32 cellular contexts compared by ENCODE assay signal in the genomic region with DNA sequence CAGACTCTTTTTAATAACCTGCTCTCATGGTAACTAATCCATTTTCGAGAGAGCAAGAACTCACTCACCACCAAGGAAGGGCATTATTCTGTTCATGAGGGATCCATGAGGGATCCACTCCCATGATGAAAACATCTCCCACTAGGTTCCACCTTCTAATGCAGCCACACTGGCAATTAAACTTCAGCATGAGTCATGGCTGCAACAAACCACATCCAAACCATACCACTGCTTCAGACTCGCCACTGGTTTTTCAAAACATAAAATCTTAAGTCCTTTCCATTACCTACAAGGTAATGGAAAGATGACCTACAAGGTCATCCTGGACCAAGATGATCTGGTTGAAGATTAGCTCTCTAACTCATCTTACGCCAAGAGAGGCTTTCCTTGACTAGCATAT.
DNase-seq lines count a peak whose midpoint lies in the region; FAIRE-seq and TF ChIP-seq lines count a peak whose summit lies in the region.
"Had no signal": no experiment of that assay in that cellular context is flagged by ENCODE, and none has a peak within 500 bp of the region (broad histone marks: within the 10 kb centered on the region; RNA-seq: fewer than 3 reads in every experiment).

No MANE protein-coding gene starts in this region.

- no peaks in the 10 kb centered on the region for H3K9me3 Mint-ChIP-seq in astrocyte (ENCODE audit: unreplicated experiment)
- H3K9me3 Mint-ChIP-seq: central memory CD8-positive, alpha-beta T cell; mesothelial cell of epicardium; naive thymus-derived CD8-positive, alpha-beta T cell; T-cell had no signal

- H3K4me2 ChIP-seq in astrocyte (ENCODE audit: low read length), result no peak overlapping the region
- H3K4me2 ChIP-seq: smooth muscle cell had no signal

- no peak overlapping the region for H3K27ac Mint-ChIP-seq in astrocyte (ENCODE audit: unreplicated experiment)
- H3K27ac Mint-ChIP-seq: mesothelial cell of epicardium; naive thymus-derived CD8-positive, alpha-beta T cell; T-cell had no signal

- H2AFZ ChIP-seq in astrocyte (ENCODE audit: low read depth, low read length), result no peak overlapping the region

- no peaks in the 10 kb centered on the region for H3K79me2 ChIP-seq in astrocyte (ENCODE audit: insufficient read depth, low read length)

- no peak for TF ChIP-seq CTCF in astrocyte (IDR thresholded peaks at IDR 0.05; ENCODE audit: insufficient read depth, low read depth, low read length)

- H3K4me1 ChIP-seq in astrocyte (ENCODE audit: insufficient read depth, low read length), result no peaks in the 10 kb centered on the region
- H3K4me1 ChIP-seq: left ventricle myocardium inferior, SJCRH30 had no signal

- H3K36me3 ChIP-seq in astrocyte (ENCODE audit: insufficient read depth, low read length), result no peaks in the 10 kb centered on the region
- H3K36me3 ChIP-seq: left ventricle myocardium inferior, SJCRH30, thoracic aorta had no signal

- no peaks in the 10 kb centered on the region for H3K4me1 Mint-ChIP-seq in astrocyte (ENCODE audit: low read depth, unreplicated experiment)
- H3K4me1 Mint-ChIP-seq: central memory CD8-positive, alpha-beta T cell; mesothelial cell of epicardium; naive thymus-derived CD8-positive, alpha-beta T cell; T-cell had no signal

- FAIRE-seq in astrocyte (lab: Jason Lieb, UNC), result no peak
- FAIRE-seq: endothelial cell of umbilical vein, GM12892, HepG2 had no signal

- no peaks in the 10 kb centered on the region for H3K9me3 ChIP-seq in astrocyte (ENCODE audit: insufficient read depth, low read depth, low read length)
- H3K9me3 ChIP-seq: left ventricle myocardium inferior, SJCRH30, thoracic aorta had no signal

- H3K4me3 Mint-ChIP-seq in astrocyte (ENCODE audit: unreplicated experiment), result no peak overlapping the region
- H3K4me3 Mint-ChIP-seq: central memory CD8-positive, alpha-beta T cell; mesothelial cell of epicardium; naive thymus-derived CD8-positive, alpha-beta T cell; T-cell had no signal

- H3K36me3 Mint-ChIP-seq in astrocyte (ENCODE audit: low read depth, unreplicated experiment), result no peaks in the 10 kb centered on the region
- H3K36me3 Mint-ChIP-seq: mesothelial cell of epicardium; naive thymus-derived CD8-positive, alpha-beta T cell; T-cell had no signal

- H3K27me3 Mint-ChIP-seq in astrocyte (ENCODE audit: low read depth, unreplicated experiment), result peaks cover 1% of the 10 kb centered on the region
- H3K27me3 Mint-ChIP-seq: central memory CD8-positive, alpha-beta T cell; T-cell had no signal

- no peaks in the 10 kb centered on the region for H4K20me1 ChIP-seq in astrocyte (ENCODE audit: insufficient read depth, low read length)

- H3K4me3 ChIP-seq in astrocyte (ENCODE audit: insufficient read depth, low read depth, low read length), result no peak overlapping the region
- H3K4me3 ChIP-seq: dorsolateral prefrontal cortex, left ventricle myocardium inferior, SJCRH30, smooth muscle cell, thoracic aorta had no signal

- DNase-seq in AG20443 (ENCODE audit: low spot score) (peak; percentile 32), LHCN-M2 (ENCODE audit: low read depth) (peak; percentile 28), astrocyte (ENCODE audit: low read depth) (peak; percentile 50), glomerular visceral epithelial cell (ENCODE audit: extremely low spot score) (peak; percentile 71), hepatic stellate cell (ENCODE audit: low spot score) (no peak), activated gamma-delta T cell treated with Interleukin-2 at 50 U/mL for 16 hours (no peak)
- DNase-seq in activated CD8-positive, alpha-beta memory T cell treated with anti-CD3 and anti-CD28 coated beads, Interleukin-2, amount 50 U/mL, for 4 hours, result no peak
- DNase-seq in stimulated activated CD4-positive, alpha-beta T cell treated with anti-CD3 and anti-CD28 coated beads, Interleukin-2, amount 100 ng/mL, for 48 hours, result no peak
- DNase-seq: activated CD4-positive, alpha-beta T cell treated with anti-CD3 and anti-CD28 coated beads for 1 hour; activated naive CD4-positive, alpha-beta T cell; activated T-cell treated with anti-CD3 and anti-CD28 coated beads, Interleukin-2, amount 50 U/mL, for 1 hour; amygdala; DMS79 treated with DMSO at 0.1 percent for 48 hours; dorsolateral prefrontal cortex; Kasumi-1; left ventricle myocardium inferior; naive thymus-derived CD8-positive, alpha-beta T cell; NCI-H1417 treated with DMSO at 0.1 percent for 48 hours; NCI-H446 treated with DMSO at 0.1 percent for 48 hours; occipital lobe; retina; SJCRH30; stimulated activated naive CD8-positive, alpha-beta T cell treated with anti-CD3 and anti-CD28 coated beads, Interleukin-15, Interleukin-2, amounts not matched to agents 100 U/mL and 50 U/mL, for 24 hours; T-cell had no signal

- no peak overlapping the region for H3K9ac ChIP-seq in astrocyte (ENCODE audit: low read length)

- H3K27me3 ChIP-seq in astrocyte (ENCODE audit: insufficient read depth, low read length), result no peaks in the 10 kb centered on the region
- H3K27me3 ChIP-seq: dorsolateral prefrontal cortex, SJCRH30 had no signal

- H3K27ac ChIP-seq in astrocyte (ENCODE audit: low read depth, low read length), result no peak overlapping the region
- H3K27ac ChIP-seq: C4-2B, dorsolateral prefrontal cortex, left ventricle myocardium inferior, SJCRH30, thoracic aorta had no signal

Comparison
In these comparisons a context has a peak if more than half of its experiments do, and no peak if none do; other contexts are left out.
1. DNase-seq: peak in AG20443 (single experiment), LHCN-M2 (single experiment), astrocyte (single experiment) and glomerular visceral epithelial cell (single experiment); none in hepatic stellate cell (single experiment), activated CD8-positive, alpha-beta memory T cell treated with anti-CD3 and anti-CD28 coated beads, Interleukin-2, amount 50 U/mL, for 4 hours (single experiment), stimulated activated CD4-positive, alpha-beta T cell treated with anti-CD3 and anti-CD28 coated beads, Interleukin-2, amount 100 ng/mL, for 48 hours (0 of 2) and activated gamma-delta T cell treated with Interleukin-2 at 50 U/mL for 16 hours (single experiment).